In the genomic region with DNA sequence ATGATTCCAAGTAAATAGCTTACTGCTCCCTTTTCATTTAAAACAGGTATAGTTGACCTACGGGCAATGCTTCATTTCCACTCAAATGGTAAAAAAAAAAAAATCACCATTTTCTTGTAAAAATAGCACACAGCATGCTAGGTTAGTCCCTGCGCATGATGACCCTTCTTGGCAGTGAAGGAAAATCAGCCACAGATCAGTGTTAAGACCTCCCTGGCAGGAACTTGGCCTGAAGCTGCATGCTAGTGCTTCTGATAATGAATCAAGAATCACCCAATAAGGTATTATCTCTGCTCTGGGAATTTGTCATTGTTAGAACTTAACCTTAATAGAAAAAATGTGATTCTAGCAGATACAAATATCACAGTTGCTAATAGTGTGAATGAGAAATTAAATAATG, we compare ENCODE assay signal across 35 cellular contexts.
"Had no signal": no experiment of that assay in that cellular context is flagged by ENCODE, and none has a peak within 500 bp of the region (broad histone marks: within the 10 kb centered on the region; RNA-seq: fewer than 3 reads in every experiment).

No MANE protein-coding gene starts in this region.

- H3K36me3 Mint-ChIP-seq: activated naive CD4-positive, alpha-beta T cell treated with anti-CD3 and anti-CD28 coated beads, Interleukin-2, amount 10 ng/mL, durations not matched to agents 7 days and 5 days had no signal

- H3K4me1 Mint-ChIP-seq: activated CD4-positive, alpha-beta memory T cell treated with anti-CD3 and anti-CD28 coated beads, Interleukin-2, amount 10 ng/mL, durations not matched to agents 7 days and 5 days; activated CD4-positive, alpha-beta T cell treated with anti-CD3 and anti-CD28 coated beads for 36 hours; activated CD4-positive, alpha-beta T cell treated with anti-CD3 and anti-CD28 coated beads, Interleukin-2, amount 10 ng/mL, durations not matched to agents 7 days and 5 days; activated CD8-positive, alpha-beta memory T cell treated with anti-CD3 and anti-CD28 coated beads, Interleukin-2, amount 10 ng/mL, durations not matched to agents 7 days and 5 days; activated naive CD4-positive, alpha-beta T cell treated with anti-CD3 and anti-CD28 coated beads, Interleukin-2, amount 10 ng/mL, durations not matched to agents 7 days and 5 days; activated naive CD4-positive, alpha-beta T cell treated with anti-CD3 and anti-CD28 coated beads, Interleukin-2, amount 50 U/mL, for 24 hours; activated naive CD8-positive, alpha-beta T cell treated with anti-CD3 and anti-CD28 coated beads for 36 hours had no signal

- H3K4me3 ChIP-seq: adrenal gland, body of pancreas, breast epithelium had no signal

- H3K27ac Mint-ChIP-seq: activated CD4-positive, alpha-beta memory T cell treated with anti-CD3 and anti-CD28 coated beads, Interleukin-2, amount 10 ng/mL, durations not matched to agents 7 days and 5 days; activated CD4-positive, alpha-beta T cell treated with anti-CD3 and anti-CD28 coated beads for 36 hours; activated CD4-positive, alpha-beta T cell treated with anti-CD3 and anti-CD28 coated beads, Interleukin-2, amount 10 ng/mL, durations not matched to agents 7 days and 5 days; activated CD8-positive, alpha-beta memory T cell treated with anti-CD3 and anti-CD28 coated beads, Interleukin-2, amount 10 ng/mL, durations not matched to agents 7 days and 5 days; activated CD8-positive, alpha-beta T cell treated with anti-CD3 and anti-CD28 coated beads, Interleukin-2, amount 10 ng/mL, durations not matched to agents 7 days and 5 days; activated naive CD4-positive, alpha-beta T cell treated with anti-CD3 and anti-CD28 coated beads, Interleukin-2, amount 10 ng/mL, durations not matched to agents 7 days and 5 days; activated naive CD4-positive, alpha-beta T cell treated with anti-CD3 and anti-CD28 coated beads, Interleukin-2, amount 50 U/mL, for 24 hours; activated naive CD8-positive, alpha-beta T cell treated with anti-CD3 and anti-CD28 coated beads for 36 hours; activated T-cell treated with anti-CD3 and anti-CD28 coated beads, Interleukin-2, amount 50 U/mL, for 24 hours; activated T-helper 2 cell treated with anti-CD3 and anti-CD28 coated beads, Interferon-gamma antibody, Interleukin-2, Interleukin-4, amounts not matched to agents 10 μg/mL and 5 μg/mL and 100 μg/mL, durations not matched to agents 14 hours and 24 hours and 36 hours; T-helper 1 cell treated with Interleukin-12 subunit alpha and Interleukin-12 subunit beta and Interleukin-4 antibody, amounts not matched to agents 30 μg/mL and 1 μg/mL, for 36 hours; T-helper 2 cell treated with Interferon-gamma antibody and Interleukin-4, amounts not matched to agents 5 μg/mL and 100 μg/mL, for 36 hours had no signal

- H3K36me3 ChIP-seq: adrenal gland, brain microvascular endothelial cell, breast epithelium had no signal

- ATAC-seq: activated CD4-positive, alpha-beta T cell treated with anti-CD3 and anti-CD28 coated beads for 36 hours; activated CD4-positive, CD25-positive, alpha-beta regulatory T cell treated with anti-CD3 and anti-CD28 coated beads, Interleukin-2, amount 50 U/mL, for 24 hours; activated CD8-positive, alpha-beta memory T cell treated with anti-CD3 and anti-CD28 coated beads, Interleukin-2, amount 10 ng/mL, durations not matched to agents 7 days and 5 days; activated CD8-positive, alpha-beta T cell treated with anti-CD3 and anti-CD28 coated beads, Interleukin-2, amount 10 ng/mL, durations not matched to agents 7 days and 5 days; body of pancreas had no signal

- H3K27me3 Mint-ChIP-seq: activated CD4-positive, alpha-beta memory T cell treated with anti-CD3 and anti-CD28 coated beads, Interleukin-2, amount 10 ng/mL, durations not matched to agents 7 days and 5 days; activated CD4-positive, alpha-beta T cell treated with anti-CD3 and anti-CD28 coated beads for 36 hours; activated CD4-positive, alpha-beta T cell treated with anti-CD3 and anti-CD28 coated beads, Interleukin-2, amount 10 ng/mL, durations not matched to agents 7 days and 5 days; activated CD8-positive, alpha-beta memory T cell treated with anti-CD3 and anti-CD28 coated beads, Interleukin-2, amount 10 ng/mL, durations not matched to agents 7 days and 5 days; activated naive CD4-positive, alpha-beta T cell treated with anti-CD3 and anti-CD28 coated beads, Interleukin-2, amount 10 ng/mL, durations not matched to agents 7 days and 5 days; activated naive CD4-positive, alpha-beta T cell treated with anti-CD3 and anti-CD28 coated beads, Interleukin-2, amount 50 U/mL, for 24 hours; activated naive CD8-positive, alpha-beta T cell treated with anti-CD3 and anti-CD28 coated beads for 36 hours; activated T-cell treated with anti-CD3 and anti-CD28 coated beads, Interleukin-2, amount 50 U/mL, for 24 hours had no signal

- H3K27me3 ChIP-seq: adrenal gland, body of pancreas, brain microvascular endothelial cell, breast epithelium had no signal

- H3K4me3 Mint-ChIP-seq: activated CD4-positive, alpha-beta memory T cell treated with anti-CD3 and anti-CD28 coated beads, Interleukin-2, amount 10 ng/mL, durations not matched to agents 7 days and 5 days; activated CD4-positive, alpha-beta T cell treated with anti-CD3 and anti-CD28 coated beads for 36 hours; activated CD4-positive, alpha-beta T cell treated with anti-CD3 and anti-CD28 coated beads, Interleukin-2, amount 10 ng/mL, durations not matched to agents 7 days and 5 days; activated CD8-positive, alpha-beta memory T cell treated with anti-CD3 and anti-CD28 coated beads, Interleukin-2, amount 10 ng/mL, durations not matched to agents 7 days and 5 days; activated CD8-positive, alpha-beta T cell treated with anti-CD3 and anti-CD28 coated beads, Interleukin-2, amount 10 ng/mL, durations not matched to agents 7 days and 5 days; activated naive CD4-positive, alpha-beta T cell treated with anti-CD3 and anti-CD28 coated beads, Interleukin-2, amount 10 ng/mL, durations not matched to agents 7 days and 5 days; activated naive CD4-positive, alpha-beta T cell treated with anti-CD3 and anti-CD28 coated beads, Interleukin-2, amount 50 U/mL, for 24 hours; activated naive CD8-positive, alpha-beta T cell treated with anti-CD3 and anti-CD28 coated beads for 36 hours; activated T-cell treated with anti-CD3 and anti-CD28 coated beads, Interleukin-2, amount 50 U/mL, for 24 hours; T-helper 1 cell treated with Interleukin-12 subunit alpha and Interleukin-12 subunit beta and Interleukin-4 antibody, amounts not matched to agents 30 μg/mL and 1 μg/mL, for 36 hours; T-helper 2 cell treated with Interferon-gamma antibody and Interleukin-4, amounts not matched to agents 5 μg/mL and 100 μg/mL, for 36 hours had no signal

- H3K4me1 ChIP-seq: adrenal gland, body of pancreas, breast epithelium had no signal

- DNase-seq: activated CD4-positive, alpha-beta memory T cell treated with anti-CD3 and anti-CD28 coated beads, Interleukin-2, amount 10 ng/mL, durations not matched to agents 7 days and 5 days; activated CD4-positive, alpha-beta T cell treated with anti-CD3 and anti-CD28 coated beads for 1 hour; activated CD4-positive, alpha-beta T cell treated with anti-CD3 and anti-CD28 coated beads for 36 hours; activated CD4-positive, alpha-beta T cell treated with anti-CD3 and anti-CD28 coated beads for 48 hours; activated CD4-positive, alpha-beta T cell treated with anti-CD3 and anti-CD28 coated beads, Interleukin-2, amount 10 ng/mL, durations not matched to agents 7 days and 5 days; activated CD4-positive, alpha-beta T cell treated with anti-CD3 and anti-CD28 coated beads, Interleukin-2, amount 50 U/mL, for 48 hours; activated CD4-positive, CD25-positive, alpha-beta regulatory T cell; activated CD8-positive, alpha-beta memory T cell treated with anti-CD3 and anti-CD28 coated beads for 24 hours; activated CD8-positive, alpha-beta memory T cell treated with anti-CD3 and anti-CD28 coated beads, Interleukin-2, amount 10 ng/mL, durations not matched to agents 7 days and 5 days; activated CD8-positive, alpha-beta memory T cell treated with anti-CD3 and anti-CD28 coated beads, Interleukin-2, amount 50 U/mL, for 48 hours; activated CD8-positive, alpha-beta T cell treated with anti-CD3 and anti-CD28 coated beads, Interleukin-2, amount 10 ng/mL, durations not matched to agents 7 days and 5 days; activated effector memory CD4-positive, alpha-beta T cell treated with Interleukin-2 at 50 U/mL for 16 hours; activated gamma-delta T cell; activated naive CD4-positive, alpha-beta T cell treated with anti-CD3 and anti-CD28 coated beads, Interleukin-2, amount 10 ng/mL, durations not matched to agents 7 days and 5 days; activated naive CD4-positive, alpha-beta T cell treated with Interleukin-2 at 50 U/mL for 16 hours; activated naive CD8-positive, alpha-beta T cell treated with anti-CD3 and anti-CD28 coated beads for 36 hours; activated T-cell treated with anti-CD3 and anti-CD28 coated beads, Interleukin-2, amount 50 U/mL, for 24 hours; activated T-cell treated with anti-CD3 and anti-CD28 coated beads, Interleukin-2, amount 50 U/mL, for 48 hours; adrenal gland; amniotic stem cell; aorta; body of pancreas; brain microvascular endothelial cell; central memory CD4-positive, alpha-beta T cell; cerebellar nuclear complex; T-helper 1 cell; T-helper 2 cell; T-helper 9 cell had no signal

- H3K9me3 Mint-ChIP-seq: activated CD4-positive, alpha-beta memory T cell treated with anti-CD3 and anti-CD28 coated beads, Interleukin-2, amount 10 ng/mL, durations not matched to agents 7 days and 5 days; activated CD4-positive, alpha-beta T cell treated with anti-CD3 and anti-CD28 coated beads, Interleukin-2, amount 10 ng/mL, durations not matched to agents 7 days and 5 days; activated naive CD4-positive, alpha-beta T cell treated with anti-CD3 and anti-CD28 coated beads, Interleukin-2, amount 10 ng/mL, durations not matched to agents 7 days and 5 days; activated naive CD4-positive, alpha-beta T cell treated with anti-CD3 and anti-CD28 coated beads, Interleukin-2, amount 50 U/mL, for 24 hours; activated naive CD8-positive, alpha-beta T cell treated with anti-CD3 and anti-CD28 coated beads for 36 hours; activated T-cell treated with anti-CD3 and anti-CD28 coated beads, Interleukin-2, amount 50 U/mL, for 24 hours; activated T-helper 2 cell treated with anti-CD3 and anti-CD28 coated beads, Interferon-gamma antibody, Interleukin-2, Interleukin-4, amounts not matched to agents 10 μg/mL and 5 μg/mL and 100 μg/mL, durations not matched to agents 14 hours and 24 hours and 36 hours; T-helper 1 cell treated with Interleukin-12 subunit alpha and Interleukin-12 subunit beta and Interleukin-4 antibody, amounts not matched to agents 30 μg/mL and 1 μg/mL, for 36 hours; T-helper 2 cell treated with Interferon-gamma antibody and Interleukin-4, amounts not matched to agents 5 μg/mL and 100 μg/mL, for 36 hours had no signal

- H3K9me3 ChIP-seq: adrenal gland, body of pancreas, breast epithelium had no signal

- H3K27ac ChIP-seq: adrenal gland, body of pancreas, brain microvascular endothelial cell, breast epithelium, VCaP had no signal
